Comparison of ENCODE assay signal across 19 cellular contexts in the genomic region with DNA sequence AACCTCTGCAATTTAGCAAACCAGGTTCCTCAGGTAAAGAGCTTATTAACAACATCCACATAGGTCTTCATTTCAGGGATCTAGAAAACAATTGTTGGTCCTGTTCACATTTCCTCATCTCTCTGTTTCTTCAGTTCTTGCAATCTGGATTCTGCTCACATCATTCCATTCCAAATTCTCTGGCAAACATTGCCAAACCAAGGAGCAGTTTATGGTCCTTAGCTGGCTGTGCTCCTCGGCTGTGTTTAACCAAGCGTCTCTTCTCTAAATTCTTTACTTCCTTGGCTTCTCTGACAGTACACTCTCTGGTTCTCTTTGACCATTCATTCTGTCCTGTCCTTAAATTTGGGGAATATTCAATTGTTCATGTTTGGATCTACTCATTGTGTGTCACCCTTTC.
DNase-seq lines count a peak whose midpoint lies in the region; ATAC-seq and TF ChIP-seq lines count a peak whose summit lies in the region.
"Had no signal": no experiment of that assay in that cellular context is flagged by ENCODE, and none has a peak within 500 bp of the region (broad histone marks: within the 10 kb centered on the region; RNA-seq: fewer than 3 reads in every experiment).

No MANE protein-coding gene starts in this region.

- DNase-seq in AG20443 (ENCODE audit: low spot score): peak; percentile 74
- DNase-seq in MG63: peak; percentile 49
- peak; percentile 43 for DNase-seq in fibroblast of mammary gland (ENCODE audit: low read depth)
- no peak for DNase-seq in sciatic nerve (ENCODE audit: low spot score)
- no peak for DNase-seq in A172 (ENCODE audit: low spot score)
- no peak for DNase-seq in SKM-1 (lab: John Stamatoyannopoulos, UW; ENCODE audit: unreplicated experiment)
- no peak for DNase-seq in NCI-H1417 (lab: John Stamatoyannopoulos, UW)
- DNase-seq: activated T-cell treated with anti-CD3 and anti-CD28 coated beads, Interleukin-2, amount 50 U/mL, for 4 hours; C1 segment of cervical spinal cord; H9; left colon; naive thymus-derived CD8-positive, alpha-beta T cell; NCI-H1417 treated with DMSO at 0.1 percent for 48 hours; NCI-H345; stimulated activated CD4-positive, alpha-beta T cell treated with anti-CD3 and anti-CD28 coated beads, Interleukin-4, amount 100 ng/mL, for 24 hours; trophoblast cell had no signal

- no peaks in the 10 kb centered on the region for H3K36me3 ChIP-seq in MG63
- H3K36me3 ChIP-seq: SJSA1 had no signal

- peak; percentile 80 for ATAC-seq in sciatic nerve
- no peak for ATAC-seq in GM19452 (IDR thresholded peaks at IDR 0.05; ENCODE audit: unreplicated experiment)
- ATAC-seq: activated T-cell treated with anti-CD3 and anti-CD28 coated beads, Interleukin-2, amount 50 U/mL, for 4 hours; left colon; naive thymus-derived CD8-positive, alpha-beta T cell had no signal

- H3K4me3 ChIP-seq in MG63 (no peak overlapping the region), fibroblast of mammary gland (ENCODE audit: control insufficient read depth, low read depth, low read length) (no peak overlapping the region)
- H3K4me3 ChIP-seq: hepatocyte, SJSA1 had no signal

- no peaks in the 10 kb centered on the region for H3K27me3 ChIP-seq in MG63
- H3K27me3 ChIP-seq: hepatocyte, SJSA1 had no signal

- no peaks in the 10 kb centered on the region for H3K9me3 ChIP-seq in MG63
- H3K9me3 ChIP-seq: SJSA1 had no signal

- no peak for TF ChIP-seq CTCF in fibroblast of mammary gland (conservative IDR thresholded peaks at IDR 0.05; ENCODE audit: control insufficient read depth, insufficient read depth, low read depth, low read length)

- intact Hi-C loops in sciatic nerve (cut with DNase I): no loop called here

Comparison
In these comparisons a context has a peak if more than half of its experiments do, and no peak if none do; other contexts are left out.
1. DNase-seq: peak in AG20443 (single experiment), MG63 (single experiment) and fibroblast of mammary gland (single experiment); none in sciatic nerve (single experiment), A172 (single experiment), SKM-1 (single experiment) and NCI-H1417 (0 of 3).